2 cellular contexts compared by ENCODE assay signal in the genomic region with DNA sequence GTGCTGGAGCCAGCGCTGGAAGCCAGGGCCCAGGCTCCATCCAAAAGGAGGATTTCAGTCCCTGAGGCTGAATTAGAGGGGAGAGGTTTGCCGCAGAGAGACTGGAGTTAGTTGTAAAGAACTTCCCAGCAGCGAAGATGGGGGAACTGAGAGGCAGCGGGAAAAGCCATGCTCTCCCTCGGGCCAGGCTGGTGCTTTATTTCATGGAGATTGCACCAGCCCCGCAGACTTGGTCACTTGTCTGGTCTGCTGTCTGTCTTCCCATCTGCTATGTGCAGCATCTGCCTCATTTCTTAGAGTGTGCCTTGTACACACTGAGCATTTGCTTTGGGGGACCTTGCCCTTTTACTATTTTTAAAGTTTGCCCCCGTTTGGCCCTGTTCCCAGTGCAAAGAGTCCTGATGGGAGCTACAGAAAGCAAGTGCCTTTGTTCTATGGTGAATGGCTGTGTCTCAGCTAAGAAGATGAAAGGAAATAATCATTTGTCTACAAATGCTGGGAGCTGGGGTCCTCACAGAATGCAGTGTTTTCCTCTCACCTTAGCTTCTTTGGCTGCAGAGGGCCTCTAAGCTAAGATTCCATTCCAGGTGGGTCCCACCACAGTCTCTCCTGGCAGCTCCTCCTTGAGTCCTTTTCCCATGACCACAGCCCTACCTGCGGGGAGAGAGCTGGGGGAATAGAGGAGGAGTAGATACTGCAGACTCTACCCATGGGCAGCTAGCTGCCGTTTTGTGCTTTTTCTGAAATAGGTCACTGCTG.
TF ChIP-seq lines count a peak whose summit lies in the region.

No MANE protein-coding gene starts in this region.

TF ChIP-seq in HEK293, 187 proteins besides CTCF, POLR2A, EP300 and RAD21:
- TF ChIP-seq GLIS1 (tag by site-specific recombination; IDR thresholded peaks at IDR 0.05) (no peak), ZNF521 (tag by site-specific recombination; IDR thresholded peaks at IDR 0.05) (no peak), ZNF341 (tag by site-specific recombination; IDR thresholded peaks at IDR 0.05; ENCODE audit: low read depth) (0 out of 2 replicates have a peak, but pooled peaks have one; percentile 9), ZFP41 (tag by site-specific recombination; IDR thresholded peaks at IDR 0.05; ENCODE audit: borderline replicate concordance) (no peak), ZNF610 (tag by site-specific recombination; IDR thresholded peaks at IDR 0.05; ENCODE audit: borderline replicate concordance) (no peak), ZNF433 (tag by site-specific recombination; IDR thresholded peaks at IDR 0.05; ENCODE audit: low read depth) (no peak)
- TF ChIP-seq, protein P1, sequence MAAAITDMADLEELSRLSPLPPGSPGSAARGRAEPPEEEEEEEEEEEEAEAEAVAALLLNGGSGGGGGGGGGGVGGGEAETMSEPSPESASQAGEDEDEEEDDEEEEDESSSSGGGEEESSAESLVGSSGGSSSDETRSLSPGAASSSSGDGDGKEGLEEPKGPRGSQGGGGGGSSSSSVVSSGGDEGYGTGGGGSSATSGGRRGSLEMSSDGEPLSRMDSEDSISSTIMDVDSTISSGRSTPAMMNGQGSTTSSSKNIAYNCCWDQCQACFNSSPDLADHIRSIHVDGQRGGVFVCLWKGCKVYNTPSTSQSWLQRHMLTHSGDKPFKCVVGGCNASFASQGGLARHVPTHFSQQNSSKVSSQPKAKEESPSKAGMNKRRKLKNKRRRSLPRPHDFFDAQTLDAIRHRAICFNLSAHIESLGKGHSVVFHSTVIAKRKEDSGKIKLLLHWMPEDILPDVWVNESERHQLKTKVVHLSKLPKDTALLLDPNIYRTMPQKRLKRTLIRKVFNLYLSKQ (tag by site-specific recombination; IDR thresholded peaks at IDR 0.05; ENCODE audit: borderline replicate concordance) = no peak
- TF ChIP-seq, protein P2, sequence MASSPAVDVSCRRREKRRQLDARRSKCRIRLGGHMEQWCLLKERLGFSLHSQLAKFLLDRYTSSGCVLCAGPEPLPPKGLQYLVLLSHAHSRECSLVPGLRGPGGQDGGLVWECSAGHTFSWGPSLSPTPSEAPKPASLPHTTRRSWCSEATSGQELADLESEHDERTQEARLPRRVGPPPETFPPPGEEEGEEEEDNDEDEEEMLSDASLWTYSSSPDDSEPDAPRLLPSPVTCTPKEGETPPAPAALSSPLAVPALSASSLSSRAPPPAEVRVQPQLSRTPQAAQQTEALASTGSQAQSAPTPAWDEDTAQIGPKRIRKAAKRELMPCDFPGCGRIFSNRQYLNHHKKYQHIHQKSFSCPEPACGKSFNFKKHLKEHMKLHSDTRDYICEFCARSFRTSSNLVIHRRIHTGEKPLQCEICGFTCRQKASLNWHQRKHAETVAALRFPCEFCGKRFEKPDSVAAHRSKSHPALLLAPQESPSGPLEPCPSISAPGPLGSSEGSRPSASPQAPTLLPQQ (tag by site-specific recombination; IDR thresholded peaks at IDR 0.05) = peak; percentile 59; the same call in 1 of the 2 replicates

TF ChIP-seq in K562, 482 proteins besides CTCF, POLR2A, EP300 and RAD21 (continues in another document):
- TF ChIP-seq GATAD2B (IDR thresholded peaks at IDR 0.05; ENCODE audit: borderline replicate concordance) (no peak), RBM17 (IDR thresholded peaks at IDR 0.05; ENCODE audit: borderline replicate concordance, low read depth, low read length) (no peak), ZNF584 (CRISPR knock-in tag; IDR thresholded peaks at IDR 0.05; ENCODE audit: low read depth) (0 out of 2 replicates have a peak, but pooled peaks have one; percentile 57), NFXL1 (CRISPR knock-in tag; IDR thresholded peaks at IDR 0.05) (no peak), ZNF324 (CRISPR knock-in tag; IDR thresholded peaks at IDR 0.05) (no peak), NR3C1 (CRISPR knock-in tag; IDR thresholded peaks at IDR 0.05) (no peak), BRD9 (IDR thresholded peaks at IDR 0.05; ENCODE audit: low read depth, partially characterized antibody) (no peak), LEF1 (IDR thresholded peaks at IDR 0.05) (no peak), NFE2 (IDR thresholded peaks at IDR 0.05; ENCODE audit: low read depth) (no peak), L3MBTL2 (IDR thresholded peaks at IDR 0.05) (peak; percentile 77), NFIC (IDR thresholded peaks at IDR 0.05) (no peak), MECOM (CRISPR knock-in tag; IDR thresholded peaks at IDR 0.05) (peak; percentile 18; the same call in 1 of the 2 replicates), NR2F6 (CRISPR knock-in tag; IDR thresholded peaks at IDR 0.05) (no peak), ZNF586 (CRISPR knock-in tag; conservative IDR thresholded peaks at IDR 0.05) (no peak), SMAD4 (CRISPR knock-in tag; conservative IDR thresholded peaks at IDR 0.05) (peak; percentile 69), THRAP3 (IDR thresholded peaks at IDR 0.05; ENCODE audit: borderline replicate concordance) (no peak), ILK (tag; IDR thresholded peaks at IDR 0.05; ENCODE audit: borderline replicate concordance, low read depth) (no peak), ZNF764 (CRISPR knock-in tag; IDR thresholded peaks at IDR 0.05; ENCODE audit: low read depth) (no peak), MYC (IDR thresholded peaks at IDR 0.05; ENCODE audit: low read depth, low read length) (peak; percentile 55), MYC (CRISPR knock-in tag; IDR thresholded peaks at IDR 0.05; ENCODE audit: borderline replicate concordance, low read depth) (no peak), CEBPG (CRISPR knock-in tag; IDR thresholded peaks at IDR 0.05) (peak; percentile 81), CEBPG (tag; conservative IDR thresholded peaks at IDR 0.05 in 1 of 2, IDR thresholded peaks at IDR 0.05 in 1 of 2) (peak in 1 of 2 experiments; percentile 62; a peak in 2 of 4 replicates)
- TF ChIP-seq, protein P3, sequence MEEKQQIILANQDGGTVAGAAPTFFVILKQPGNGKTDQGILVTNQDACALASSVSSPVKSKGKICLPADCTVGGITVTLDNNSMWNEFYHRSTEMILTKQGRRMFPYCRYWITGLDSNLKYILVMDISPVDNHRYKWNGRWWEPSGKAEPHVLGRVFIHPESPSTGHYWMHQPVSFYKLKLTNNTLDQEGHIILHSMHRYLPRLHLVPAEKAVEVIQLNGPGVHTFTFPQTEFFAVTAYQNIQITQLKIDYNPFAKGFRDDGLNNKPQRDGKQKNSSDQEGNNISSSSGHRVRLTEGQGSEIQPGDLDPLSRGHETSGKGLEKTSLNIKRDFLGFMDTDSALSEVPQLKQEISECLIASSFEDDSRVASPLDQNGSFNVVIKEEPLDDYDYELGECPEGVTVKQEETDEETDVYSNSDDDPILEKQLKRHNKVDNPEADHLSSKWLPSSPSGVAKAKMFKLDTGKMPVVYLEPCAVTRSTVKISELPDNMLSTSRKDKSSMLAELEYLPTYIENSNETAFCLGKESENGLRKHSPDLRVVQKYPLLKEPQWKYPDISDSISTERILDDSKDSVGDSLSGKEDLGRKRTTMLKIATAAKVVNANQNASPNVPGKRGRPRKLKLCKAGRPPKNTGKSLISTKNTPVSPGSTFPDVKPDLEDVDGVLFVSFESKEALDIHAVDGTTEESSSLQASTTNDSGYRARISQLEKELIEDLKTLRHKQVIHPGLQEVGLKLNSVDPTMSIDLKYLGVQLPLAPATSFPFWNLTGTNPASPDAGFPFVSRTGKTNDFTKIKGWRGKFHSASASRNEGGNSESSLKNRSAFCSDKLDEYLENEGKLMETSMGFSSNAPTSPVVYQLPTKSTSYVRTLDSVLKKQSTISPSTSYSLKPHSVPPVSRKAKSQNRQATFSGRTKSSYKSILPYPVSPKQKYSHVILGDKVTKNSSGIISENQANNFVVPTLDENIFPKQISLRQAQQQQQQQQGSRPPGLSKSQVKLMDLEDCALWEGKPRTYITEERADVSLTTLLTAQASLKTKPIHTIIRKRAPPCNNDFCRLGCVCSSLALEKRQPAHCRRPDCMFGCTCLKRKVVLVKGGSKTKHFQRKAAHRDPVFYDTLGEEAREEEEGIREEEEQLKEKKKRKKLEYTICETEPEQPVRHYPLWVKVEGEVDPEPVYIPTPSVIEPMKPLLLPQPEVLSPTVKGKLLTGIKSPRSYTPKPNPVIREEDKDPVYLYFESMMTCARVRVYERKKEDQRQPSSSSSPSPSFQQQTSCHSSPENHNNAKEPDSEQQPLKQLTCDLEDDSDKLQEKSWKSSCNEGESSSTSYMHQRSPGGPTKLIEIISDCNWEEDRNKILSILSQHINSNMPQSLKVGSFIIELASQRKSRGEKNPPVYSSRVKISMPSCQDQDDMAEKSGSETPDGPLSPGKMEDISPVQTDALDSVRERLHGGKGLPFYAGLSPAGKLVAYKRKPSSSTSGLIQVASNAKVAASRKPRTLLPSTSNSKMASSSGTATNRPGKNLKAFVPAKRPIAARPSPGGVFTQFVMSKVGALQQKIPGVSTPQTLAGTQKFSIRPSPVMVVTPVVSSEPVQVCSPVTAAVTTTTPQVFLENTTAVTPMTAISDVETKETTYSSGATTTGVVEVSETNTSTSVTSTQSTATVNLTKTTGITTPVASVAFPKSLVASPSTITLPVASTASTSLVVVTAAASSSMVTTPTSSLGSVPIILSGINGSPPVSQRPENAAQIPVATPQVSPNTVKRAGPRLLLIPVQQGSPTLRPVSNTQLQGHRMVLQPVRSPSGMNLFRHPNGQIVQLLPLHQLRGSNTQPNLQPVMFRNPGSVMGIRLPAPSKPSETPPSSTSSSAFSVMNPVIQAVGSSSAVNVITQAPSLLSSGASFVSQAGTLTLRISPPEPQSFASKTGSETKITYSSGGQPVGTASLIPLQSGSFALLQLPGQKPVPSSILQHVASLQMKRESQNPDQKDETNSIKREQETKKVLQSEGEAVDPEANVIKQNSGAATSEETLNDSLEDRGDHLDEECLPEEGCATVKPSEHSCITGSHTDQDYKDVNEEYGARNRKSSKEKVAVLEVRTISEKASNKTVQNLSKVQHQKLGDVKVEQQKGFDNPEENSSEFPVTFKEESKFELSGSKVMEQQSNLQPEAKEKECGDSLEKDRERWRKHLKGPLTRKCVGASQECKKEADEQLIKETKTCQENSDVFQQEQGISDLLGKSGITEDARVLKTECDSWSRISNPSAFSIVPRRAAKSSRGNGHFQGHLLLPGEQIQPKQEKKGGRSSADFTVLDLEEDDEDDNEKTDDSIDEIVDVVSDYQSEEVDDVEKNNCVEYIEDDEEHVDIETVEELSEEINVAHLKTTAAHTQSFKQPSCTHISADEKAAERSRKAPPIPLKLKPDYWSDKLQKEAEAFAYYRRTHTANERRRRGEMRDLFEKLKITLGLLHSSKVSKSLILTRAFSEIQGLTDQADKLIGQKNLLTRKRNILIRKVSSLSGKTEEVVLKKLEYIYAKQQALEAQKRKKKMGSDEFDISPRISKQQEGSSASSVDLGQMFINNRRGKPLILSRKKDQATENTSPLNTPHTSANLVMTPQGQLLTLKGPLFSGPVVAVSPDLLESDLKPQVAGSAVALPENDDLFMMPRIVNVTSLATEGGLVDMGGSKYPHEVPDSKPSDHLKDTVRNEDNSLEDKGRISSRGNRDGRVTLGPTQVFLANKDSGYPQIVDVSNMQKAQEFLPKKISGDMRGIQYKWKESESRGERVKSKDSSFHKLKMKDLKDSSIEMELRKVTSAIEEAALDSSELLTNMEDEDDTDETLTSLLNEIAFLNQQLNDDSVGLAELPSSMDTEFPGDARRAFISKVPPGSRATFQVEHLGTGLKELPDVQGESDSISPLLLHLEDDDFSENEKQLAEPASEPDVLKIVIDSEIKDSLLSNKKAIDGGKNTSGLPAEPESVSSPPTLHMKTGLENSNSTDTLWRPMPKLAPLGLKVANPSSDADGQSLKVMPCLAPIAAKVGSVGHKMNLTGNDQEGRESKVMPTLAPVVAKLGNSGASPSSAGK (IDR thresholded peaks at IDR 0.05) = peak; percentile 50
- TF ChIP-seq, protein P4, sequence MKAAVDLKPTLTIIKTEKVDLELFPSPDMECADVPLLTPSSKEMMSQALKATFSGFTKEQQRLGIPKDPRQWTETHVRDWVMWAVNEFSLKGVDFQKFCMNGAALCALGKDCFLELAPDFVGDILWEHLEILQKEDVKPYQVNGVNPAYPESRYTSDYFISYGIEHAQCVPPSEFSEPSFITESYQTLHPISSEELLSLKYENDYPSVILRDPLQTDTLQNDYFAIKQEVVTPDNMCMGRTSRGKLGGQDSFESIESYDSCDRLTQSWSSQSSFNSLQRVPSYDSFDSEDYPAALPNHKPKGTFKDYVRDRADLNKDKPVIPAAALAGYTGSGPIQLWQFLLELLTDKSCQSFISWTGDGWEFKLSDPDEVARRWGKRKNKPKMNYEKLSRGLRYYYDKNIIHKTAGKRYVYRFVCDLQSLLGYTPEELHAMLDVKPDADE (conservative IDR thresholded peaks at IDR 0.05; ENCODE audit: control insufficient read depth, low read depth, low read length) = no peak
- TF ChIP-seq, protein P5, sequence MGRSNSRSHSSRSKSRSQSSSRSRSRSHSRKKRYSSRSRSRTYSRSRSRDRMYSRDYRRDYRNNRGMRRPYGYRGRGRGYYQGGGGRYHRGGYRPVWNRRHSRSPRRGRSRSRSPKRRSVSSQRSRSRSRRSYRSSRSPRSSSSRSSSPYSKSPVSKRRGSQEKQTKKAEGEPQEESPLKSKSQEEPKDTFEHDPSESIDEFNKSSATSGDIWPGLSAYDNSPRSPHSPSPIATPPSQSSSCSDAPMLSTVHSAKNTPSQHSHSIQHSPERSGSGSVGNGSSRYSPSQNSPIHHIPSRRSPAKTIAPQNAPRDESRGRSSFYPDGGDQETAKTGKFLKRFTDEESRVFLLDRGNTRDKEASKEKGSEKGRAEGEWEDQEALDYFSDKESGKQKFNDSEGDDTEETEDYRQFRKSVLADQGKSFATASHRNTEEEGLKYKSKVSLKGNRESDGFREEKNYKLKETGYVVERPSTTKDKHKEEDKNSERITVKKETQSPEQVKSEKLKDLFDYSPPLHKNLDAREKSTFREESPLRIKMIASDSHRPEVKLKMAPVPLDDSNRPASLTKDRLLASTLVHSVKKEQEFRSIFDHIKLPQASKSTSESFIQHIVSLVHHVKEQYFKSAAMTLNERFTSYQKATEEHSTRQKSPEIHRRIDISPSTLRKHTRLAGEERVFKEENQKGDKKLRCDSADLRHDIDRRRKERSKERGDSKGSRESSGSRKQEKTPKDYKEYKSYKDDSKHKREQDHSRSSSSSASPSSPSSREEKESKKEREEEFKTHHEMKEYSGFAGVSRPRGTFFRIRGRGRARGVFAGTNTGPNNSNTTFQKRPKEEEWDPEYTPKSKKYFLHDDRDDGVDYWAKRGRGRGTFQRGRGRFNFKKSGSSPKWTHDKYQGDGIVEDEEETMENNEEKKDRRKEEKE (IDR thresholded peaks at IDR 0.05; ENCODE audit: borderline replicate concordance in 1 of 2, control insufficient read depth in 1 of 2, low read depth in 2 of 2, low read length in 1 of 2) = no peak
- TF ChIP-seq, protein P6, sequence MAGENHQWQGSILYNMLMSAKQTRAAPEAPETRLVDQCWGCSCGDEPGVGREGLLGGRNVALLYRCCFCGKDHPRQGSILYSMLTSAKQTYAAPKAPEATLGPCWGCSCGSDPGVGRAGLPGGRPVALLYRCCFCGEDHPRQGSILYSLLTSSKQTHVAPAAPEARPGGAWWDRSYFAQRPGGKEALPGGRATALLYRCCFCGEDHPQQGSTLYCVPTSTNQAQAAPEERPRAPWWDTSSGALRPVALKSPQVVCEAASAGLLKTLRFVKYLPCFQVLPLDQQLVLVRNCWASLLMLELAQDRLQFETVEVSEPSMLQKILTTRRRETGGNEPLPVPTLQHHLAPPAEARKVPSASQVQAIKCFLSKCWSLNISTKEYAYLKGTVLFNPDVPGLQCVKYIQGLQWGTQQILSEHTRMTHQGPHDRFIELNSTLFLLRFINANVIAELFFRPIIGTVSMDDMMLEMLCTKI (IDR thresholded peaks at IDR 0.05; ENCODE audit: partially characterized antibody) = no peak
